ENCODE assay signal across 1 cellular context in genomic region chr13:63044617-63045016, GRCh38.
TF ChIP-seq lines count a peak whose summit lies in the region.

No MANE protein-coding gene starts in this region.

TF ChIP-seq in IMR-90, 13 proteins besides CTCF, POLR2A, EP300 and RAD21 (continued from another document):
- TF ChIP-seq ELK1 (IDR thresholded peaks at IDR 0.05; ENCODE audit: borderline replicate concordance, low read depth, low read length) (no peak), MAZ (IDR thresholded peaks at IDR 0.05; ENCODE audit: borderline replicate concordance, low read depth, low read length) (no peak), CEBPB (IDR thresholded peaks at IDR 0.05; ENCODE audit: low read depth, low read length) (no peak), SMC3 (IDR thresholded peaks at IDR 0.05; ENCODE audit: low read depth, low read length) (no peak), NFE2L2 (IDR thresholded peaks at IDR 0.05; ENCODE audit: low read depth, low read length) (no peak), RCOR1 (IDR thresholded peaks at IDR 0.05; ENCODE audit: insufficient replicate concordance, low read length) (no peak), MAFK (IDR thresholded peaks at IDR 0.05; ENCODE audit: low read depth, low read length) (no peak), CHD1 (IDR thresholded peaks at IDR 0.05; ENCODE audit: low read depth, low read length) (no peak), RFX5 (IDR thresholded peaks at IDR 0.05; ENCODE audit: low read depth, low read length) (no peak)
- TF ChIP-seq, protein P1, sequence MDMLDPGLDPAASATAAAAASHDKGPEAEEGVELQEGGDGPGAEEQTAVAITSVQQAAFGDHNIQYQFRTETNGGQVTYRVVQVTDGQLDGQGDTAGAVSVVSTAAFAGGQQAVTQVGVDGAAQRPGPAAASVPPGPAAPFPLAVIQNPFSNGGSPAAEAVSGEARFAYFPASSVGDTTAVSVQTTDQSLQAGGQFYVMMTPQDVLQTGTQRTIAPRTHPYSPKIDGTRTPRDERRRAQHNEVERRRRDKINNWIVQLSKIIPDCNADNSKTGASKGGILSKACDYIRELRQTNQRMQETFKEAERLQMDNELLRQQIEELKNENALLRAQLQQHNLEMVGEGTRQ (IDR thresholded peaks at IDR 0.05; ENCODE audit: low read depth, low read length): no peak
